9 cellular contexts compared by ENCODE assay signal in the genomic region with DNA sequence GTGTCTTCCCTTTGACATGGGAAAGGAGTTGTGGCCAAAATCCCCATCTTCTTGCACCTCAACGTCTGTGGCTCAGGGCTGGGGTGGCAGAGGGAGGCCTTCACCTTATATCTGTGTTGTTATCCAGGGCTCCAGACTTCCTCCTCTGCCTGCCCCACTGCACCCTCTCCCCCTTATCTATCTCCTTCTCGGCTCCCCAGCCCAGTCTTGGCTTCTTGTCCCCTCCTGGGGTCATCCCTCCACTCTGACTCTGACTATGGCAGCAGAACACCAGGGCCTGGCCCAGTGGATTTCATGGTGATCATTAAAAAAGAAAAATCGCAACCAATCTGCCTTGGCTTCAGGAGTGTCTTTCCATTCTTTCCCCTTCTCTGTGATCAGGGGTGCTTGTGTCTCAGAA. TPM values are rescaled to one million over a fixed set of nuclear protein-coding genes. Genes with fewer than 3 reads are reported as not detected.
DNase-seq lines count a peak whose midpoint lies in the region; ATAC-seq and TF ChIP-seq lines count a peak whose summit lies in the region.
"Had no signal": no experiment of that assay in that cellular context is flagged by ENCODE, and none has a peak within 500 bp of the region (broad histone marks: within the 10 kb centered on the region; RNA-seq: fewer than 3 reads in every experiment).

No MANE protein-coding gene starts in this region.

- no peak overlapping the region for H2BK120ac ChIP-seq in trophoblast cell (ENCODE audit: insufficient read depth, low read length, poor library complexity)

- intact Hi-C loops in Panc1 (cut with micrococcal nuclease; ENCODE audit: unreplicated experiment) (no loop called here), prostate gland (cut with DNase I) (no loop called here)

- H3K9me3 Mint-ChIP-seq in endodermal cell: no peaks in the 10 kb centered on the region

- no peak overlapping the region for H3K4ac ChIP-seq in trophoblast cell (ENCODE audit: low read depth, low read length)

- no peak for ATAC-seq in Panc1
- no peak for ATAC-seq in HG03520 (IDR thresholded peaks at IDR 0.05; ENCODE audit: unreplicated experiment)

- in situ Hi-C loops in Panc1 (cut with HindIII; ENCODE audit: low pct_unique_long_range_greater_than_20kb, low sequenced_read_pairs): no loop called here

- H3K9me3 ChIP-seq in DOHH2 (ENCODE audit: control insufficient read depth, insufficient read depth, low read length): no peaks in the 10 kb centered on the region
- H3K9me3 ChIP-seq in Panc1 (ENCODE audit: control insufficient read depth, insufficient read depth, low read depth, low read length): no peaks in the 10 kb centered on the region
- no peaks in the 10 kb centered on the region for H3K9me3 ChIP-seq in endodermal cell (ENCODE audit: control insufficient read depth, low read length)
- no peaks in the 10 kb centered on the region for H3K9me3 ChIP-seq in trophoblast cell (ENCODE audit: insufficient read depth, low read depth, low read length)
- no peaks in the 10 kb centered on the region for H3K9me3 ChIP-seq in prostate gland

- H3K4me2 ChIP-seq in DOHH2 (ENCODE audit: low read length) (peak overlapping the region; percentile 75), trophoblast cell (ENCODE audit: low read length) (peak overlapping the region; percentile 92)

- peak overlapping the region; percentile 100 for H3K4me3 ChIP-seq in DOHH2 (ENCODE audit: low read length)
- H3K4me3 ChIP-seq in Panc1 (ENCODE audit: low read depth in 2 of 2, low read length in 2 of 2): no peak overlapping the region; a peak in 2 of 4 replicates
- peak overlapping the region; percentile 93 for H3K4me3 ChIP-seq in endodermal cell (ENCODE audit: low read length)
- H3K4me3 ChIP-seq in trophoblast cell (ENCODE audit: low read depth, low read length): no peak overlapping the region
- no peak overlapping the region for H3K4me3 ChIP-seq in prostate gland

- H4K8ac ChIP-seq in trophoblast cell (ENCODE audit: low read depth, low read length): peak overlapping the region; percentile 91

- no peak for DNase-seq in Panc1 (ENCODE audit: low read depth, low spot score)
- DNase-seq in endodermal cell: peak; percentile 56
- no peak for DNase-seq in trophoblast cell
- DNase-seq in prostate gland (ENCODE audit: low spot score): no peak
- DNase-seq in OCI-M2 (lab: John Stamatoyannopoulos, UW; ENCODE audit: unreplicated experiment): no peak
- no peak for DNase-seq in DMS114 treated with DMSO at 0.1 percent for 48 hours (lab: John Stamatoyannopoulos, UW; ENCODE audit: unreplicated experiment)
- DNase-seq: activated CD8-positive, alpha-beta memory T cell treated with anti-CD3 and anti-CD28 coated beads, Interleukin-2, amount 50 U/mL, for 48 hours had no signal

- H3K27ac Mint-ChIP-seq in endodermal cell: peak overlapping the region; percentile 92

- H3K79me2 ChIP-seq in DOHH2 (ENCODE audit: control insufficient read depth, low read length): peaks cover 41% of the 10 kb centered on the region
- H3K79me2 ChIP-seq in trophoblast cell (ENCODE audit: control insufficient read depth, insufficient read depth, low read length, poor library complexity): peaks cover 7% of the 10 kb centered on the region

- peaks cover 24% of the 10 kb centered on the region for H3K36me3 ChIP-seq in DOHH2 (ENCODE audit: control insufficient read depth, low read length)
- H3K36me3 ChIP-seq in Panc1 (ENCODE audit: control insufficient read depth, insufficient read depth, low read length): peaks cover 4% of the 10 kb centered on the region; the same call in 1 of the 2 replicates
- peaks cover 36% of the 10 kb centered on the region for H3K36me3 ChIP-seq in endodermal cell (ENCODE audit: control insufficient read depth, insufficient read depth, low read length)
- H3K36me3 ChIP-seq in trophoblast cell (ENCODE audit: control insufficient read depth in 1 of 2, insufficient read depth in 2 of 2, low read length in 2 of 2): peaks cover 3 to 9% of the 10 kb centered on the region in 2 experiments
- no peaks in the 10 kb centered on the region for H3K36me3 ChIP-seq in prostate gland

- H3K4me1 ChIP-seq in DOHH2 (ENCODE audit: control insufficient read depth, low read length) (peaks cover 27% of the 10 kb centered on the region), Panc1 (ENCODE audit: control insufficient read depth, insufficient read depth, low read length) (peaks cover 7% of the 10 kb centered on the region; the same call in 1 of the 2 replicates), endodermal cell (ENCODE audit: control insufficient read depth, insufficient read depth, low read length) (peaks cover 6% of the 10 kb centered on the region), trophoblast cell (ENCODE audit: control insufficient read depth in 1 of 2, insufficient read depth in 2 of 2, low read length in 2 of 2) (peaks cover 7 to 12% of the 10 kb centered on the region in 2 experiments), prostate gland (replicated peaks) (no peaks in the 10 kb centered on the region)

- no peak overlapping the region for H3K18ac ChIP-seq in trophoblast cell (ENCODE audit: low read length)

- no peak overlapping the region for H4K12ac ChIP-seq in trophoblast cell (ENCODE audit: low read depth, low read length)

- TF ChIP-seq POLR2A in prostate gland (IDR thresholded peaks at IDR 0.05): no peak

- no peak overlapping the region for H4K91ac ChIP-seq in trophoblast cell (ENCODE audit: low read depth, low read length)

- H2BK5ac ChIP-seq in trophoblast cell (ENCODE audit: low read depth, low read length, poor library complexity): no peak overlapping the region

- H3K4me1 Mint-ChIP-seq in endodermal cell: peaks cover 21% of the 10 kb centered on the region

- H3K14ac ChIP-seq in trophoblast cell (ENCODE audit: low read length): no peak overlapping the region

- peak overlapping the region; percentile 80 for H3K4me3 Mint-ChIP-seq in endodermal cell

- no peak overlapping the region for H3K23ac ChIP-seq in trophoblast cell (ENCODE audit: low read length)

- 76 to 100% methylated on average over 1 to 3 of the region's 3 CpGs for WGBS in endodermal cell (ENCODE audit: insufficient coverage in 1 of 2, insufficient read length in 1 of 2), 2 experiments
- no CpG with 5 or more reads among the region's 3 CpGs for WGBS in trophoblast cell (ENCODE audit: extremely low coverage, insufficient coverage, insufficient read length)
- WGBS in prostate gland: 69% methylated on average over 3 of the region's 3 CpGs

- POLR2A ChIA-PET in Panc1 (lab: Charles Lee): no interaction called here

- CTCF ChIA-PET in Panc1 (lab: Charles Lee): no interaction called here

- H2AFZ ChIP-seq in trophoblast cell (ENCODE audit: insufficient read depth, low read length, poor library complexity): peak overlapping the region; percentile 72

- peaks cover 8% of the 10 kb centered on the region; the same call in 1 of the 2 replicates for H4K20me1 ChIP-seq in DOHH2 (ENCODE audit: control insufficient read depth, insufficient read depth, low read depth, low read length)

- no peaks in the 10 kb centered on the region for H3F3A ChIP-seq in DOHH2 (ENCODE audit: control insufficient read depth, insufficient read depth)

- H3K9ac ChIP-seq in endodermal cell (ENCODE audit: extremely low read depth, low read length, poor library complexity, severe bottlenecking) (peak overlapping the region; percentile 78), trophoblast cell (ENCODE audit: low read length) (no peak overlapping the region)

- peaks cover 23% of the 10 kb centered on the region for H3K36me3 Mint-ChIP-seq in endodermal cell (ENCODE audit: low read depth)

- H3K9me2 ChIP-seq in DOHH2 (replicated peaks; ENCODE audit: control insufficient read depth, low read length): no peaks in the 10 kb centered on the region

- H3K27me3 ChIP-seq in DOHH2 (ENCODE audit: control insufficient read depth, low read length) (no peaks in the 10 kb centered on the region), Panc1 (ENCODE audit: control insufficient read depth, insufficient read depth, low read length) (no peaks in the 10 kb centered on the region), endodermal cell (ENCODE audit: control insufficient read depth, insufficient read depth, low read length, poor library complexity, severe bottlenecking) (no peaks in the 10 kb centered on the region), trophoblast cell (ENCODE audit: insufficient read depth, low read length) (no peaks in the 10 kb centered on the region), prostate gland (replicated peaks; ENCODE audit: insufficient read depth) (no peaks in the 10 kb centered on the region)

- H3K27me3 Mint-ChIP-seq in endodermal cell (ENCODE audit: insufficient read depth): no peaks in the 10 kb centered on the region

- H3K27ac ChIP-seq in DOHH2 (ENCODE audit: low read depth, low read length) (peak overlapping the region; percentile 43), Panc1 (ENCODE audit: low read length) (peak overlapping the region; percentile 86), endodermal cell (ENCODE audit: low read depth, low read length) (no peak overlapping the region), trophoblast cell (ENCODE audit: low read depth, low read length) (no peak overlapping the region), prostate gland (peak overlapping the region in 1 of 2 donors; percentile 78)

- peaks cover 8% of the 10 kb centered on the region for H3K79me1 ChIP-seq in trophoblast cell (ENCODE audit: low read length)

- peak overlapping the region; percentile 16 for H2AK5ac ChIP-seq in trophoblast cell (ENCODE audit: low read length)

- no TSS peak for BruUV-seq in Panc1 (replicated peaks; lab: Mats Ljungman, UMichigan)

- H2BK12ac ChIP-seq in trophoblast cell (ENCODE audit: low read length): no peak overlapping the region

- TF ChIP-seq CTCF in DOHH2 (IDR thresholded peaks at IDR 0.05; ENCODE audit: low read depth, low read length, poor library complexity, severe bottlenecking): no peak
- TF ChIP-seq CTCF in Panc1 (IDR thresholded peaks at IDR 0.05): no peak
- no peak for TF ChIP-seq CTCF in endodermal cell (conservative IDR thresholded peaks at IDR 0.05)
- no peak for TF ChIP-seq CTCF in prostate gland (IDR thresholded peaks at IDR 0.05)

RNA-seq across cellular contexts. Expression of a gene that starts 0.9 kb away (rescaled TPM):
- total RNA-seq in Panc1 (2021; ENCODE audit: unreplicated experiment) (7.8 TPM), endodermal cell (10 to 100 TPM; 10.7 to 11.4 TPM), prostate gland (10 to 100 TPM in 1 of 2 donors, 1 to 10 TPM in 1; 7.8 to 10.2 TPM)
- polyA plus RNA-seq in Panc1 (2012; ENCODE audit: insufficient read length): 5.6 TPM
- 2.4 TPM for polyA plus RNA-seq in endodermal cell (2013, experiment 1 of 2)
- 1.7 TPM for polyA plus RNA-seq in endodermal cell (2013, experiment 2 of 2)
- 0.86 and 1.1 TPM in 2 replicates for polyA plus RNA-seq in trophoblast cell (2013)

RNA-seq across cellular contexts. Expression of a gene that starts 8.8 kb away (rescaled TPM):
- total RNA-seq in Panc1 (2021; ENCODE audit: unreplicated experiment): 11.8 TPM
- 10.1 TPM for polyA plus RNA-seq in Panc1 (2012; ENCODE audit: insufficient read length)
- 10 to 100 TPM; 25.5 to 28.5 TPM for total RNA-seq in endodermal cell
- polyA plus RNA-seq in endodermal cell (2013, experiment 1 of 2): 20.2 TPM
- 19.2 TPM for polyA plus RNA-seq in endodermal cell (2013, experiment 2 of 2)
- polyA plus RNA-seq in trophoblast cell (2013): 5.6 and 5.7 TPM in 2 replicates
- 1 to 10 TPM; 8.0 to 8.2 TPM for total RNA-seq in prostate gland

RNA-seq across cellular contexts. Expression of a gene that starts 55.8 kb away (rescaled TPM):
- total RNA-seq in Panc1 (2021; ENCODE audit: unreplicated experiment) (57.2 TPM), endodermal cell (10 to 100 TPM; 56.8 to 61.6 TPM), prostate gland (10 to 100 TPM; 34.8 to 71.7 TPM)
- polyA plus RNA-seq in Panc1 (2012; ENCODE audit: insufficient read length): 33.5 TPM
- 61.1 TPM for polyA plus RNA-seq in endodermal cell (2013, experiment 1 of 2)
- polyA plus RNA-seq in endodermal cell (2013, experiment 2 of 2): 57.6 TPM
- 61.1 and 62.0 TPM in 2 replicates for polyA plus RNA-seq in trophoblast cell (2013)

Comparison
In these comparisons a context has a peak if more than half of its experiments do, and no peak if none do; other contexts are left out.
1. H3K27ac ChIP-seq: peak in DOHH2 (single experiment) and Panc1 (single experiment); none in endodermal cell (single experiment) and trophoblast cell (single experiment).
2. H3K4me3 ChIP-seq: peak in DOHH2 (single experiment) and endodermal cell (single experiment); none in Panc1 (0 of 2), trophoblast cell (single experiment) and prostate gland (0 of 2).